Comparison of ENCODE assay signal across 34 cellular contexts in genomic region chr16:1088295-1089170, GRCh38. TPM values are rescaled to one million over a fixed set of nuclear protein-coding genes. Genes with fewer than 3 reads are reported as not detected.
DNase-seq lines count a peak whose midpoint lies in the region; ATAC-seq, FAIRE-seq and TF ChIP-seq lines count a peak whose summit lies in the region.
"Had no signal": no experiment of that assay in that cellular context is flagged by ENCODE, and none has a peak within 500 bp of the region (broad histone marks: within the 10 kb centered on the region; RNA-seq: fewer than 3 reads in every experiment).

No MANE protein-coding gene starts in this region.

- no peak overlapping the region for H2BK5ac ChIP-seq in H1 (ENCODE audit: low read depth, low read length)

- CTCF ChIA-PET in H1 (lab: Charles Lee; ENCODE audit: partially characterized antibody) = interaction anchor here (0.8 kb wide), 1 partner anchor 10 kb away, joined by 3 read pairs; no protein-coding TSS in a partner anchor

- no peak overlapping the region for H3K4me2 ChIP-seq in H1 (ENCODE audit: insufficient read depth in 1 of 2, low read depth in 2 of 2, low read length in 2 of 2)
- H3K4me2 ChIP-seq: PC-9 had no signal

- H3K79me1 ChIP-seq in H1 (ENCODE audit: low read depth, low read length) = no peaks in the 10 kb centered on the region

- H3K9me3 ChIP-seq in H1 (ENCODE audit: insufficient read depth in 2 of 2, low read depth in 1 of 2, low read length in 1 of 2) (peaks cover 4 to 11% of the 10 kb centered on the region in 2 experiments; a peak in 3 of 4 replicates), small intestine (ENCODE audit: control insufficient read depth, low read depth) (no peaks in the 10 kb centered on the region), breast epithelium (peaks cover 19 to 25% of the 10 kb centered on the region in 2 donors), left lung (peaks cover 0 to 27% of the 10 kb centered on the region in 2 donors)
- H3K9me3 ChIP-seq: thyroid gland had no signal

- H3K9ac ChIP-seq in H1 (replicated peaks in 1 of 4; ENCODE audit: extremely low read depth in 1 of 4, low read depth in 3 of 4, low read length in 3 of 4) = no peak overlapping the region

- no peak for TF ChIP-seq RAD21 in H1 (IDR thresholded peaks at IDR 0.05 in 1 of 2, conservative IDR thresholded peaks at IDR 0.05 in 1 of 2; ENCODE audit: low read depth in 2 of 2, low read length in 2 of 2)

- no peaks in the 10 kb centered on the region for H3K23me2 ChIP-seq in H1 (ENCODE audit: low read depth, low read length)

- H3K4ac ChIP-seq in H1 (replicated peaks; ENCODE audit: insufficient read length, low read depth, low read length) = no peak overlapping the region

- H3K27ac ChIP-seq in H1 (ENCODE audit: low read depth, low read length) (no peak overlapping the region), small intestine (ENCODE audit: low read depth in 1 of 2, low read length in 1 of 2) (no peak overlapping the region), breast epithelium (no peak overlapping the region), left lung (no peak overlapping the region)
- H3K27ac ChIP-seq: cardiac muscle cell, PC-9, spleen, thyroid gland had no signal

- H2BK12ac ChIP-seq in H1 (ENCODE audit: low read depth, low read length) = no peak overlapping the region

- POLR2A ChIA-PET in H1 (lab: Charles Lee; ENCODE audit: partially characterized antibody) = no interaction called here

- no peak overlapping the region for H2BK120ac ChIP-seq in H1 (replicated peaks; ENCODE audit: low read depth, low read length)

- TF ChIP-seq CTCF in H1 (IDR thresholded peaks at IDR 0.05; ENCODE audit: control extremely low read depth in 1 of 3, insufficient read depth in 1 of 3, low read depth in 1 of 3, low read length in 3 of 3) = no peak
- TF ChIP-seq CTCF in breast epithelium (IDR thresholded peaks at IDR 0.05) = no peak
- TF ChIP-seq CTCF in left lung (IDR thresholded peaks at IDR 0.05) = no peak

- H3K56ac ChIP-seq in H1 (replicated peaks; ENCODE audit: insufficient read length, low read depth, low read length) = no peak overlapping the region

- no peak for TF ChIP-seq POLR2A in H1 (IDR thresholded peaks at IDR 0.05; ENCODE audit: control extremely low read depth in 1 of 2, low read depth in 2 of 2, low read length in 2 of 2)
- TF ChIP-seq POLR2A in breast epithelium (IDR thresholded peaks at IDR 0.05) = no peak

- H4K91ac ChIP-seq in H1 (replicated peaks; ENCODE audit: insufficient read length, low read length) = no peak overlapping the region

- FAIRE-seq in H1 (lab: Jason Lieb, UNC) = no peak
- no peak for FAIRE-seq in small intestine (lab: Jason Lieb, UNC)
- FAIRE-seq: GM19239, TTC549 had no signal

- no peak overlapping the region for H3K18ac ChIP-seq in H1 (ENCODE audit: extremely low read depth, low read length)

- H2BK15ac ChIP-seq in H1 (ENCODE audit: low read length) = no peak overlapping the region

- 88% methylated on average over 35 of the region's 40 CpGs; no CpG with 5 or more reads in 1 of the 2 experiments for WGBS in H1 (ENCODE audit: extremely low coverage in 1 of 2, insufficient coverage in 1 of 2, insufficient read length in 1 of 2, insufficient replicate concordance in 2 of 2, low coverage in 1 of 2, low lambda C conversion rate in 2 of 2, missing lambda C conversion rate in 1 of 2), 2 experiments
- 15 to 61% (median 32%) methylated on average over 39 to 40 of the region's 40 CpGs for WGBS in small intestine, 3 donors

- H3K27me3 ChIP-seq in H1 (replicated peaks in 1 of 4; ENCODE audit: control insufficient read depth in 3 of 4, extremely low read depth in 1 of 4, insufficient read depth in 3 of 4, low read length in 3 of 4) (no peaks in the 10 kb centered on the region), small intestine (ENCODE audit: control insufficient read depth in 2 of 2, insufficient read depth in 2 of 2, low read length in 2 of 2) (peaks cover 0 to 7% of the 10 kb centered on the region in 2 donors), breast epithelium (peaks cover 10 to 86% of the 10 kb centered on the region in 2 donors), left lung (peaks cover 23 to 87% of the 10 kb centered on the region in 2 donors)
- H3K27me3 ChIP-seq: cardiac muscle cell had no signal

- H3K4me1 ChIP-seq in H1 (replicated peaks in 1 of 4; ENCODE audit: control insufficient read depth in 3 of 4, insufficient read depth in 4 of 4, low read length in 3 of 4) = peaks cover 0 to 10% (median 5%) of the 10 kb centered on the region in 4 experiments; a peak in 5 of 7 replicates
- no peaks in the 10 kb centered on the region for H3K4me1 ChIP-seq in small intestine (ENCODE audit: control insufficient read depth in 2 of 2, insufficient read depth in 1 of 2, low read depth in 1 of 2, low read length in 1 of 2)
- peaks cover 0 to 10% of the 10 kb centered on the region in 2 donors for H3K4me1 ChIP-seq in breast epithelium
- peaks cover 0 to 4% of the 10 kb centered on the region in 2 donors for H3K4me1 ChIP-seq in left lung
- H3K4me1 ChIP-seq: thyroid gland had no signal

- no peak overlapping the region for H2BK20ac ChIP-seq in H1 (ENCODE audit: low read length)

- H4K8ac ChIP-seq in H1 (ENCODE audit: extremely low read depth, insufficient read depth, low read length) = 0 out of 2 replicates have a peak overlapping the region, but pooled peaks have one; percentile 51

- peaks cover 0 to 1% of the 10 kb centered on the region in 2 experiments for H4K20me1 ChIP-seq in H1 (replicated peaks in 1 of 2; ENCODE audit: control insufficient read depth in 1 of 2, insufficient read depth in 2 of 2, low read length in 2 of 2)

- H3K79me2 ChIP-seq in H1 (ENCODE audit: control insufficient read depth in 1 of 2, insufficient read depth in 2 of 2, low read length in 2 of 2) = no peaks in the 10 kb centered on the region

- DNase-seq in NCI-H1105 treated with DMSO at 0.1 percent for 48 hours (lab: John Stamatoyannopoulos, UW) = peak; percentile 4
- DNase-seq in NCI-H1105 (lab: John Stamatoyannopoulos, UW) = no peak
- DNase-seq in NCI-H2196 treated with DMSO at 0.1 percent for 48 hours (lab: John Stamatoyannopoulos, UW; ENCODE audit: unreplicated experiment) = peak; percentile 64
- DNase-seq in H1 (ENCODE audit: low read depth in 1 of 2, low spot score in 2 of 2) = no peak
- DNase-seq in small intestine = peak; percentile 54
- no peak for DNase-seq in breast epithelium (ENCODE audit: low spot score in 2 of 2)
- DNase-seq in left lung = no peak
- DNase-seq in NOMO-1 treated with DMSO at 0.1 percent for 48 hours (lab: John Stamatoyannopoulos, UW; ENCODE audit: unreplicated experiment) = no peak
- DNase-seq: 8988T; activated CD4-positive, alpha-beta T cell treated with anti-CD3 and anti-CD28 coated beads for 4 hours; activated naive CD4-positive, alpha-beta T cell treated with anti-CD3 and anti-CD28 coated beads for 36 hours; activated T-cell treated with anti-CD3 and anti-CD28 coated beads, Interleukin-2, amount 50 U/mL, for 48 hours; amniotic stem cell; dermis blood vessel endothelial cell; foreskin fibroblast; islet precursor cell; Kasumi-1; mammary epithelial cell; NCI-H1048; NCI-H2081 treated with DMSO at 0.1 percent for 48 hours; PC-9; SIG-M5; spleen; stimulated activated CD4-positive, alpha-beta T cell treated with anti-CD3 and anti-CD28 coated beads, Interleukin-4, amount 100 ng/mL, for 1 hour; stimulated activated naive CD4-positive, alpha-beta T cell; T-helper 1 cell; thyroid gland had no signal

- H2AK5ac ChIP-seq in H1 (ENCODE audit: low read depth, low read length) = no peak overlapping the region

- H4K5ac ChIP-seq in H1 (ENCODE audit: insufficient read length, low read depth, low read length) = no peak overlapping the region

- TF ChIP-seq EP300 in H1 (IDR thresholded peaks at IDR 0.05; ENCODE audit: borderline replicate concordance in 1 of 2, low read depth in 2 of 2, low read length in 2 of 2) = no peak

- H3K36me3 ChIP-seq in H1 (ENCODE audit: control insufficient read depth in 2 of 4, insufficient read depth in 4 of 4, low read length in 3 of 4) (no peaks in the 10 kb centered on the region), small intestine (ENCODE audit: control insufficient read depth in 2 of 2, insufficient read depth in 2 of 2, low read length in 2 of 2) (no peaks in the 10 kb centered on the region), breast epithelium (no peaks in the 10 kb centered on the region), left lung (no peaks in the 10 kb centered on the region)
- H3K36me3 ChIP-seq: cardiac muscle cell, spleen, thyroid gland had no signal

- no peak overlapping the region for H3K23ac ChIP-seq in H1 (ENCODE audit: insufficient read length)

- intact Hi-C loops in breast epithelium (cut with DNase I; ENCODE audit: low total_unique reads) = no loop called here
- intact Hi-C loops in left lung (cut with DNase I) = no loop called here

- H2AFZ ChIP-seq in H1 (ENCODE audit: low read length) = no peak overlapping the region
- H2AFZ ChIP-seq: PC-9 had no signal

- no peak for ATAC-seq in left lung

- no peak overlapping the region for H3K14ac ChIP-seq in H1 (ENCODE audit: insufficient read length)

- H3K4me3 ChIP-seq in H1 (ENCODE audit: extremely low read depth in 1 of 4, insufficient read depth in 2 of 4, low read depth in 3 of 4, low read length in 4 of 4) (no peak overlapping the region), small intestine (ENCODE audit: low read depth in 1 of 2, low read length in 2 of 2) (no peak overlapping the region), breast epithelium (no peak overlapping the region), left lung (no peak overlapping the region)
- H3K4me3 ChIP-seq: cardiac muscle cell, PC-9, thyroid gland had no signal

RNA-seq across cellular contexts. Expression of gene C1QTNF8, which starts 7.5 kb away (rescaled TPM):
- total RNA-seq in H1 (2021; fragmentation: NEBNext Ultra II Directional; extraction: Animal tissue kit (Norgen Biotek cat#: 25700)) = not detected in 2 replicates
- polyA plus RNA-seq in H1 (2011; rRNA removed) (not detected in 2 replicates), small intestine (not detected)
- not detected for polyA plus RNA-seq in H1 (2011; cell fraction: cytosol; rRNA removed)
- 0.06 TPM for polyA plus RNA-seq in H1 (2011; cell fraction: nucleus; rRNA removed)
- polyA plus RNA-seq in H1 (2012, experiment 1 of 2) = 0.19 TPM in 1 of 4 replicates, not detected in the others
- not detected for polyA plus RNA-seq in H1 (2012, experiment 2 of 2)
- not detected for polyA plus RNA-seq in H1 (2013, experiment 1 of 2)
- polyA plus RNA-seq in H1 (2013, experiment 2 of 2) = not detected
- polyA minus RNA-seq in H1 (2011; rRNA and poly(A)+ RNA removed) = not detected in 2 replicates
- not detected for polyA minus RNA-seq in H1 (2011; cell fraction: cytosol; rRNA and poly(A)+ RNA removed)
- polyA minus RNA-seq in H1 (2011; cell fraction: nucleus; rRNA and poly(A)+ RNA removed) = not detected
- total RNA-seq in breast epithelium (not detected), left lung (not detected)
- total RNA-seq: activated CD8-positive, alpha-beta memory T cell treated with anti-CD3 and anti-CD28 coated beads for 36 hours; activated naive CD4-positive, alpha-beta T cell treated with anti-CD3 and anti-CD28 coated beads for 36 hours; Daoy; dermis blood vessel endothelial cell; epithelial cell of proximal tubule; mammary epithelial cell; myocyte; PC-9; spleen; thyroid gland had no signal
- polyA plus RNA-seq: cardiac muscle cell, mammary epithelial cell, spleen had no signal

RNA-seq across cellular contexts. Expression of gene SSTR5, which starts 16.0 kb away (rescaled TPM):
- 0.31 and 0.56 TPM in 2 replicates for total RNA-seq in H1 (2021; fragmentation: NEBNext Ultra II Directional; extraction: Animal tissue kit (Norgen Biotek cat#: 25700))
- polyA plus RNA-seq in H1 (2011; rRNA removed) (0.60 and 0.61 TPM in 2 replicates), small intestine (under 1 TPM in 1 of 3 donors, not detected in 2; 0.24 TPM)
- polyA plus RNA-seq in H1 (2011; cell fraction: cytosol; rRNA removed) = 0.69 TPM
- 1.4 TPM for polyA plus RNA-seq in H1 (2011; cell fraction: nucleus; rRNA removed)
- 0.27 to 0.40 TPM (median 0.28 TPM) in 3 of 4 replicates, not detected in the other for polyA plus RNA-seq in H1 (2012, experiment 1 of 2)
- polyA plus RNA-seq in H1 (2012, experiment 2 of 2) = 0.42 TPM
- polyA plus RNA-seq in H1 (2013, experiment 1 of 2) = 0.45 TPM
- polyA plus RNA-seq in H1 (2013, experiment 2 of 2) = 0.53 TPM
- polyA minus RNA-seq in H1 (2011; rRNA and poly(A)+ RNA removed) = 0.13 TPM in 1 of 2 replicates, not detected in the other
- polyA minus RNA-seq in H1 (2011; cell fraction: cytosol; rRNA and poly(A)+ RNA removed) = not detected
- polyA minus RNA-seq in H1 (2011; cell fraction: nucleus; rRNA and poly(A)+ RNA removed) = 0.80 TPM
- total RNA-seq in breast epithelium (not detected), left lung (not detected)
- total RNA-seq: activated CD8-positive, alpha-beta memory T cell treated with anti-CD3 and anti-CD28 coated beads for 36 hours; activated naive CD4-positive, alpha-beta T cell treated with anti-CD3 and anti-CD28 coated beads for 36 hours; cardiac muscle cell; Daoy; epithelial cell of proximal tubule; mammary epithelial cell; PC-9; spleen; thyroid gland had no signal
- polyA plus RNA-seq: cardiac muscle cell, mammary epithelial cell, spleen had no signal

Comparison
In these comparisons a context has a peak if more than half of its experiments do, and no peak if none do; other contexts are left out.
1. DNase-seq: peak in NCI-H1105 treated with DMSO at 0.1 percent for 48 hours (single experiment), NCI-H2196 treated with DMSO at 0.1 percent for 48 hours (single experiment) and small intestine (single experiment); none in NCI-H1105 (single experiment), H1 (0 of 2), breast epithelium (0 of 2), left lung (0 of 2) and NOMO-1 treated with DMSO at 0.1 percent for 48 hours (single experiment).